In the genomic region with DNA sequence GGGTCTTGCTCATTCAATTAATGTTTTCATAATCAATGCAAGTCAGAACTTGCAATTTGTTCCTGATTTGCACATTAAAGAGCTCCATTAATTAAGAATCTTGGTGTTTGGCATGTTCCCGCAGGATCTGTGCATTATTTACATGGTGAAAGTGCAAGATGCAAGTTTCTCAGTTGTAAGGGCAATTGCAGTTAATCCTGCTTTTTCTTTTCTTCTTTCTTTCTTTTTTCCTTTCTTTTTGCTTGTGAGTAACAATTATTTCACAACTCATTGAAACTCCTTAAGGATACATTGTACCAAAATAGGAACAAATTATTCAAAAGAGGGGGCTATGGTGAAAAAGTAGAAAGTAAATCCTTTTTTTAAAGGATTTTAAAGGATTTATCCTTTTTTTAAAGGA, we compare ENCODE assay signal across 15 cellular contexts. TPM values are rescaled to one million over a fixed set of nuclear protein-coding genes. Genes with fewer than 3 reads are reported as not detected.
DNase-seq lines count a peak whose midpoint lies in the region; ATAC-seq and TF ChIP-seq lines count a peak whose summit lies in the region.
"Had no signal": no experiment of that assay in that cellular context is flagged by ENCODE, and none has a peak within 500 bp of the region (broad histone marks: within the 10 kb centered on the region; RNA-seq: fewer than 3 reads in every experiment).

No MANE protein-coding gene starts in this region.

- H2BK20ac ChIP-seq in H9 (ENCODE audit: low read depth, low read length, poor library complexity, severe bottlenecking) = no peak overlapping the region

- H4K91ac ChIP-seq in H9 (ENCODE audit: insufficient read length, low read depth, low read length) = no peak overlapping the region

- H3K4me3 ChIP-seq in Loucy (ENCODE audit: low read length, poor library complexity, severe bottlenecking) (no peak overlapping the region), endodermal cell (ENCODE audit: low read length) (no peak overlapping the region), neural progenitor cell (no peak overlapping the region)
- H3K4me3 ChIP-seq: A549 had no signal

- H3K36me3 ChIP-seq in Loucy (ENCODE audit: insufficient read depth, low read length) (peaks cover 16% of the 10 kb centered on the region; the same call in 1 of the 2 replicates), endodermal cell (ENCODE audit: control insufficient read depth, insufficient read depth, low read length) (peaks cover 33% of the 10 kb centered on the region), neural progenitor cell (peaks cover 5% of the 10 kb centered on the region)

- no peaks in the 10 kb centered on the region for H3K79me2 ChIP-seq in H9 (ENCODE audit: insufficient read depth, low read length)
- H3K79me2 ChIP-seq in Loucy (ENCODE audit: insufficient read depth, low read length) = peaks cover 78% of the 10 kb centered on the region
- peaks cover 19% of the 10 kb centered on the region for H3K79me2 ChIP-seq in neural progenitor cell (ENCODE audit: low read depth)

- H3K4me3 Mint-ChIP-seq in H9 (no peak overlapping the region), endodermal cell (no peak overlapping the region), neural progenitor cell (no peak overlapping the region)
- H3K4me3 Mint-ChIP-seq: CD4-positive, alpha-beta memory T cell had no signal

- H3K27me3 ChIP-seq in H9 (ENCODE audit: insufficient read depth, low read length) = no peaks in the 10 kb centered on the region
- no peaks in the 10 kb centered on the region for H3K27me3 ChIP-seq in Loucy (ENCODE audit: insufficient read depth, low read length, poor library complexity, severe bottlenecking)
- H3K27me3 ChIP-seq in endodermal cell (ENCODE audit: control insufficient read depth, insufficient read depth, low read length, poor library complexity, severe bottlenecking) = no peaks in the 10 kb centered on the region
- no peaks in the 10 kb centered on the region for H3K27me3 ChIP-seq in neural progenitor cell
- H3K27me3 ChIP-seq: BE2C had no signal

- H3K27ac ChIP-seq in H9 (ENCODE audit: insufficient read length, low read depth, low read length) = no peak overlapping the region
- no peak overlapping the region for H3K27ac ChIP-seq in endodermal cell (ENCODE audit: low read depth, low read length)
- peak overlapping the region; percentile 83 for H3K27ac ChIP-seq in neural progenitor cell
- H3K27ac ChIP-seq: A549, C4-2B had no signal

- H3K18ac ChIP-seq in H9 (ENCODE audit: insufficient read length, low read depth, low read length) = no peak overlapping the region

- H3F3A ChIP-seq in Loucy (ENCODE audit: low read depth) (no peaks in the 10 kb centered on the region), neural progenitor cell (ENCODE audit: low read depth) (peaks cover 19% of the 10 kb centered on the region)

- no peak overlapping the region for H2BK15ac ChIP-seq in H9 (ENCODE audit: low read depth, low read length)

- no peak overlapping the region for H2BK12ac ChIP-seq in H9 (ENCODE audit: insufficient read length, low read depth, low read length)

- H3K4me1 Mint-ChIP-seq in H9 (peaks cover 12 to 19% of the 10 kb centered on the region in 2 experiments), endodermal cell (peaks cover 16% of the 10 kb centered on the region), neural progenitor cell (peaks cover 11% of the 10 kb centered on the region)

- H3T11ph ChIP-seq in H9 (ENCODE audit: low read length) = no peak overlapping the region

- H3K23me2 ChIP-seq in H9 (ENCODE audit: insufficient read length, low read depth, low read length, poor library complexity, severe bottlenecking) = no peaks in the 10 kb centered on the region

- no peaks in the 10 kb centered on the region for H3K9me2 ChIP-seq in Loucy (replicated peaks; ENCODE audit: low read depth, low read length)

- H3K9me3 Mint-ChIP-seq in H9 (no peaks in the 10 kb centered on the region), endodermal cell (no peaks in the 10 kb centered on the region), neural progenitor cell (no peaks in the 10 kb centered on the region)
- H3K9me3 Mint-ChIP-seq: CD4-positive, alpha-beta memory T cell had no signal

- H4K5ac ChIP-seq in H9 (ENCODE audit: insufficient read length, low read depth, low read length) = no peak overlapping the region

- no peak overlapping the region for H3K23ac ChIP-seq in H9 (ENCODE audit: insufficient read length, low read depth, low read length)

- TF ChIP-seq CTCF in H9 (conservative IDR thresholded peaks at IDR 0.05) = no peak
- TF ChIP-seq CTCF in Loucy (conservative IDR thresholded peaks at IDR 0.05; ENCODE audit: low read length) = no peak
- TF ChIP-seq CTCF in endodermal cell (conservative IDR thresholded peaks at IDR 0.05) = no peak
- TF ChIP-seq CTCF in neural progenitor cell (IDR thresholded peaks at IDR 0.05) = no peak

- H2AK5ac ChIP-seq in H9 (ENCODE audit: insufficient read length, low read length) = no peak overlapping the region

- no peak for ATAC-seq in sciatic nerve
- ATAC-seq: A549, HepG2 had no signal

- H4K8ac ChIP-seq in H9 (replicated peaks; ENCODE audit: insufficient read length, low read depth, low read length) = no peak overlapping the region

- DNase-seq in H9 (no peak), endodermal cell (no peak), neural progenitor cell (ENCODE audit: low spot score) (no peak), sciatic nerve (ENCODE audit: low spot score) (no peak), NCI-H345 treated with DMSO at 0.1 percent for 48 hours (lab: John Stamatoyannopoulos, UW; ENCODE audit: unreplicated experiment) (no peak), middle frontal gyrus (ENCODE audit: extremely low spot score, low spot score) (no peak)
- DNase-seq: BE2C; CD4-positive, alpha-beta memory T cell; DMS79; HCEC 1CT had no signal

- H3K79me1 ChIP-seq in H9 (ENCODE audit: insufficient read depth, low read depth, low read length, poor library complexity, severe bottlenecking) = peaks cover 2% of the 10 kb centered on the region

- H3K56ac ChIP-seq in H9 (ENCODE audit: insufficient read length, low read depth, low read length) = no peak overlapping the region

- H2AFZ ChIP-seq in H9 (ENCODE audit: low read length) = no peak overlapping the region
- H2AFZ ChIP-seq in Loucy (ENCODE audit: low read length) = no peak overlapping the region
- H2AFZ ChIP-seq in neural progenitor cell (replicated peaks) = no peak overlapping the region

- H3K36me3 Mint-ChIP-seq in H9 (ENCODE audit: insufficient read depth in 1 of 3, low read depth in 3 of 3) (peaks cover 10 to 21% (median 19%) of the 10 kb centered on the region in 3 experiments; a peak in 6 of 7 replicates), endodermal cell (ENCODE audit: low read depth) (peaks cover 22% of the 10 kb centered on the region), neural progenitor cell (peaks cover 14% of the 10 kb centered on the region)

- intact Hi-C loops in sciatic nerve (cut with DNase I) = no loop called here

- WGBS in H9 (ENCODE audit: extremely low coverage, insufficient read length, low lambda C conversion rate) = no CpG with 5 or more reads among the region's 1 CpG
- 90 to 100% methylated on average over 1 of the region's 1 CpG for WGBS in endodermal cell (ENCODE audit: insufficient coverage in 1 of 2, insufficient read length in 1 of 2), 2 experiments

- no peaks in the 10 kb centered on the region for H3K27me3 Mint-ChIP-seq in H9 (ENCODE audit: low read depth)
- H3K27me3 Mint-ChIP-seq in endodermal cell (ENCODE audit: insufficient read depth) = no peaks in the 10 kb centered on the region
- H3K27me3 Mint-ChIP-seq in neural progenitor cell (ENCODE audit: insufficient read depth, low read depth) = no peaks in the 10 kb centered on the region
- H3K27me3 Mint-ChIP-seq: CD4-positive, alpha-beta memory T cell had no signal

- H3K27ac Mint-ChIP-seq in H9 = peak overlapping the region in 2 of 3 experiments; percentile 38 to 90; a peak in 4 of 7 replicates
- H3K27ac Mint-ChIP-seq in endodermal cell = peak overlapping the region; percentile 7
- no peak overlapping the region for H3K27ac Mint-ChIP-seq in neural progenitor cell
- H3K27ac Mint-ChIP-seq: CD4-positive, alpha-beta memory T cell had no signal

- H3K9me3 ChIP-seq in H9 (ENCODE audit: control insufficient read depth, low read depth, low read length) = no peaks in the 10 kb centered on the region
- no peaks in the 10 kb centered on the region for H3K9me3 ChIP-seq in Loucy (ENCODE audit: insufficient read depth, low read depth, low read length)
- no peaks in the 10 kb centered on the region for H3K9me3 ChIP-seq in endodermal cell (ENCODE audit: control insufficient read depth, low read length)
- H3K9me3 ChIP-seq in neural progenitor cell (ENCODE audit: low read depth) = no peaks in the 10 kb centered on the region
- H3K9me3 ChIP-seq: A549, BE2C had no signal

- H2BK120ac ChIP-seq in H9 (ENCODE audit: low read depth, low read length, poor library complexity, severe bottlenecking) = no peak overlapping the region

- H4K20me1 ChIP-seq in H9 (ENCODE audit: control insufficient read depth, insufficient read depth, insufficient read length) (no peaks in the 10 kb centered on the region), Loucy (ENCODE audit: insufficient read depth, low read length, poor library complexity, severe bottlenecking) (peaks cover 14% of the 10 kb centered on the region), neural progenitor cell (ENCODE audit: low read depth) (peaks cover 17% of the 10 kb centered on the region)

- H3K4me2 ChIP-seq in H9 (ENCODE audit: insufficient read depth, insufficient read length, low read length) = no peak overlapping the region
- H3K4me2 ChIP-seq in Loucy (ENCODE audit: low read depth, low read length, poor library complexity, severe bottlenecking) = peak overlapping the region; percentile 6
- H3K4me2 ChIP-seq in neural progenitor cell = peak overlapping the region; percentile 36

- H3K14ac ChIP-seq in H9 (ENCODE audit: insufficient read depth, low read length) = no peak overlapping the region

- H3K9ac ChIP-seq in H9 (ENCODE audit: extremely low read depth, insufficient read length, low read length) (no peak overlapping the region), Loucy (ENCODE audit: low read depth, low read length, poor library complexity, severe bottlenecking) (no peak overlapping the region), endodermal cell (ENCODE audit: extremely low read depth, low read length, poor library complexity, severe bottlenecking) (no peak overlapping the region), neural progenitor cell (no peak overlapping the region)

- H2BK5ac ChIP-seq in H9 (ENCODE audit: insufficient read length, low read length) = no peak overlapping the region

- no peaks in the 10 kb centered on the region for H3K4me1 ChIP-seq in H9 (ENCODE audit: insufficient read depth, low read length)
- peaks cover 2% of the 10 kb centered on the region for H3K4me1 ChIP-seq in Loucy (ENCODE audit: insufficient read depth, low read length, poor library complexity, severe bottlenecking)
- no peaks in the 10 kb centered on the region for H3K4me1 ChIP-seq in endodermal cell (ENCODE audit: control insufficient read depth, insufficient read depth, low read length)
- peaks cover 22% of the 10 kb centered on the region for H3K4me1 ChIP-seq in neural progenitor cell
- H3K4me1 ChIP-seq: BE2C had no signal

- no peak overlapping the region for H3K4ac ChIP-seq in H9 (ENCODE audit: low read depth, low read length)

RNA-seq across cellular contexts. Expression of gene AATF, which starts 24.2 kb away (rescaled TPM):
- total RNA-seq in H9 (2021) = 69.6 and 74.9 TPM in 2 replicates
- total RNA-seq in endodermal cell = 10 to 100 TPM; 90.7 TPM
- polyA plus RNA-seq in endodermal cell (2013, experiment 1 of 2) = 37.6 TPM
- 34.2 TPM for polyA plus RNA-seq in endodermal cell (2013, experiment 2 of 2)
- total RNA-seq in neural progenitor cell (ENCODE audit: low replicate concordance) = 28.9 and 32.1 TPM in 2 replicates
- total RNA-seq in sciatic nerve = 41.5 TPM

RNA-seq across cellular contexts. Expression of gene LHX1, which starts 35.6 kb away (rescaled TPM):
- 0.20 and 0.22 TPM in 2 replicates for total RNA-seq in H9 (2021)
- total RNA-seq in endodermal cell = 100 to 1,000 TPM in 1 of 2 donors, 10 to 100 TPM in 1; 85.9 to 259 TPM
- 9.7 TPM for polyA plus RNA-seq in endodermal cell (2013, experiment 1 of 2)
- polyA plus RNA-seq in endodermal cell (2013, experiment 2 of 2) = 17.6 TPM
- total RNA-seq in neural progenitor cell (ENCODE audit: low replicate concordance) = not detected in 2 replicates
- total RNA-seq in sciatic nerve = not detected
- total RNA-seq: CD4-positive, alpha-beta memory T cell; HepG2 had no signal
- polyA plus RNA-seq: AG04450; CD4-positive, alpha-beta memory T cell; HepG2 had no signal

Comparison
In these comparisons a context has a peak if more than half of its experiments do, and no peak if none do; other contexts are left out.
1. RNA of gene LHX1, which starts 35.6 kb away (total RNA-seq): 85.9 to 259 TPM in endodermal cell; 0.20 to 0.22 TPM in H9, not detected in neural progenitor cell and not detected in sciatic nerve (single experiment); every median in the first group is over 10 times any median in the second.